ENCODE assay signal across 17 cellular contexts in the genomic region with DNA sequence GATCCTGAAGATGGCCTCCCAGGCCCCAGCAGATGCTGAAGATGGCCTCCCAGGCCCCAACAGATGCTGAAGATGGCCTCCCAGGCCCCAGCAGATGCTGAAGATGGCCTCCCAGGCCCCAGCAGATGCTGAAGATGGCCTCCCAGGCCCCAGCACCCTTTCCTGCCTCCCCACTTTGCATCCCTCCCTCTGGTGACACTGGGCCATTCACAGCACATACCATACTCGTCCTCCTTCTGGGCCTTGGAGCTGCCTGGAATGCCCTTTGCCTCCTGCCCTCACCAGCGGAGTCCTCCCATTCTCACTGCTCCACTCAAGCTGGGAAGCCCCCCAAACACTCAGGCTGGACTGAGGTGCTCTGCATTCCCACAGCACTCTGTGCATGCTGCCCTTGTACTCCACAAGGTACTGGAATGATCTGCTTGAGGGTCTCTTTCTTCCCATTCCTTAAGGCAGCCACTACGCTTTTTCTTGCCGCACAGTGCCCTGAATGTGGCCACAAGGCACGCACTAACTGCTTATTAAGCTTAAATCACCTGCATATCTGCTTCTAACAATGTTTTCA.
A peak's percentile ranks its signal among the peaks of the same experiment; 100 is the strongest.
DNase-seq lines count a peak whose midpoint lies in the region; ATAC-seq and TF ChIP-seq lines count a peak whose summit lies in the region.
"Had no signal": no experiment of that assay in that cellular context is flagged by ENCODE, and none has a peak within 500 bp of the region (broad histone marks: within the 10 kb centered on the region; RNA-seq: fewer than 3 reads in every experiment).

No MANE protein-coding gene starts in this region.

- no peak for TF ChIP-seq POLR2A in suprapubic skin (IDR thresholded peaks at IDR 0.05)

- H3K27ac Mint-ChIP-seq in dendritic cell treated with granulocyte-macrophage colony-stimulating factor and Interleukin-4, amounts not matched to agents 40 ng/mL and 50 ng/mL, for 4 days = peak overlapping the region; percentile 13
- H3K27ac Mint-ChIP-seq in neural crest cell (ENCODE audit: unreplicated experiment) = peak overlapping the region; percentile 1
- no peak overlapping the region for H3K27ac Mint-ChIP-seq in effector memory CD8-positive, alpha-beta T cell
- H3K27ac Mint-ChIP-seq: CD4-positive, alpha-beta T cell had no signal

- DNase-seq in activated effector memory CD4-positive, alpha-beta T cell treated with anti-CD3 and anti-CD28 coated beads, Interleukin-2, amount 50 U/mL, for 16 hours = peak; percentile 57
- no peak for DNase-seq in activated effector memory CD4-positive, alpha-beta T cell treated with Interleukin-2 at 50 U/mL for 16 hours
- DNase-seq in neural crest cell (ENCODE audit: low read depth, low spot score) (no peak), suprapubic skin (ENCODE audit: low spot score in 2 of 2) (peak; percentile 35 to 67), dorsolateral prefrontal cortex (no peak), SHP77 (lab: John Stamatoyannopoulos, UW) (no peak)
- no peak for DNase-seq in effector memory CD8-positive, alpha-beta T cell
- DNase-seq: AML-193; Caco-2; CD4-positive, alpha-beta T cell; GM23248; HCEC 1CT had no signal

- intact Hi-C loops in dendritic cell treated with granulocyte-macrophage colony-stimulating factor and Interleukin-4, amounts not matched to agents 40 ng/mL and 50 ng/mL, for 4 days (cut with micrococcal nuclease) = no loop called here
- intact Hi-C loops in dorsolateral prefrontal cortex (cut with DNase I) = no loop called here

- H3K36me3 Mint-ChIP-seq in dendritic cell treated with granulocyte-macrophage colony-stimulating factor and Interleukin-4, amounts not matched to agents 40 ng/mL and 50 ng/mL, for 4 days (ENCODE audit: low read depth) = no peaks in the 10 kb centered on the region
- no peaks in the 10 kb centered on the region for H3K36me3 Mint-ChIP-seq in neural crest cell (ENCODE audit: low read depth)
- H3K36me3 Mint-ChIP-seq in effector memory CD8-positive, alpha-beta T cell (ENCODE audit: insufficient read depth) = no peaks in the 10 kb centered on the region

- peaks cover 9% of the 10 kb centered on the region for H3K4me1 ChIP-seq in suprapubic skin
- H3K4me1 ChIP-seq: Caco-2 had no signal

- H3K4me1 Mint-ChIP-seq in dendritic cell treated with granulocyte-macrophage colony-stimulating factor and Interleukin-4, amounts not matched to agents 40 ng/mL and 50 ng/mL, for 4 days (ENCODE audit: low read depth) = peaks cover 5% of the 10 kb centered on the region
- H3K4me1 Mint-ChIP-seq in neural crest cell = peaks cover 33% of the 10 kb centered on the region
- no peaks in the 10 kb centered on the region for H3K4me1 Mint-ChIP-seq in effector memory CD8-positive, alpha-beta T cell (ENCODE audit: low read depth in 2 of 2)

- H3K27me3 ChIP-seq in suprapubic skin (no peaks in the 10 kb centered on the region), dorsolateral prefrontal cortex (peaks cover 0 to 4% (median 0%) of the 10 kb centered on the region in 45 donors)

- WGBS in suprapubic skin = 93% methylated on average over 5 of the region's 5 CpGs

- H3K9me3 ChIP-seq in suprapubic skin = no peaks in the 10 kb centered on the region
- H3K9me3 ChIP-seq: A549, Caco-2 had no signal

- no peaks in the 10 kb centered on the region for H3K9me3 Mint-ChIP-seq in dendritic cell treated with granulocyte-macrophage colony-stimulating factor and Interleukin-4, amounts not matched to agents 40 ng/mL and 50 ng/mL, for 4 days
- no peaks in the 10 kb centered on the region for H3K9me3 Mint-ChIP-seq in neural crest cell
- peaks cover 0 to 10% of the 10 kb centered on the region in 2 donors for H3K9me3 Mint-ChIP-seq in effector memory CD8-positive, alpha-beta T cell
- H3K9me3 Mint-ChIP-seq: CD4-positive, alpha-beta T cell had no signal

- TF ChIP-seq CTCF in neural crest cell (conservative IDR thresholded peaks at IDR 0.05) (no peak), suprapubic skin (IDR thresholded peaks at IDR 0.05) (no peak), dorsolateral prefrontal cortex (IDR thresholded peaks at IDR 0.05 in 54 of 56, conservative IDR thresholded peaks at IDR 0.05 in 2 of 56; ENCODE audit: low read depth in 1 of 56, partially characterized antibody in 56 of 56) (no peak)

- no peak overlapping the region for H3K4me3 Mint-ChIP-seq in dendritic cell treated with granulocyte-macrophage colony-stimulating factor and Interleukin-4, amounts not matched to agents 40 ng/mL and 50 ng/mL, for 4 days
- no peak overlapping the region for H3K4me3 Mint-ChIP-seq in neural crest cell
- H3K4me3 Mint-ChIP-seq in effector memory CD8-positive, alpha-beta T cell = no peak overlapping the region
- H3K4me3 Mint-ChIP-seq: CD4-positive, alpha-beta T cell had no signal

- no peak overlapping the region for H3K4me3 ChIP-seq in suprapubic skin
- H3K4me3 ChIP-seq in dorsolateral prefrontal cortex = no peak overlapping the region
- H3K4me3 ChIP-seq: A549, GM23248 had no signal

- TF ChIP-seq EP300 in suprapubic skin (IDR thresholded peaks at IDR 0.05) = no peak

- H3K27ac ChIP-seq in suprapubic skin (no peak overlapping the region), dorsolateral prefrontal cortex (no peak overlapping the region)
- H3K27ac ChIP-seq: 22Rv1, C4-2B, HL-60 had no signal

- no peak for ATAC-seq in effector memory CD8-positive, alpha-beta T cell (replicated peaks)
- ATAC-seq: A549 had no signal

- no peaks in the 10 kb centered on the region for H3K36me3 ChIP-seq in suprapubic skin

- H3K27me3 Mint-ChIP-seq in dendritic cell treated with granulocyte-macrophage colony-stimulating factor and Interleukin-4, amounts not matched to agents 40 ng/mL and 50 ng/mL, for 4 days = peaks cover 15% of the 10 kb centered on the region
- H3K27me3 Mint-ChIP-seq in neural crest cell (ENCODE audit: low read depth) = no peaks in the 10 kb centered on the region
- no peaks in the 10 kb centered on the region for H3K27me3 Mint-ChIP-seq in effector memory CD8-positive, alpha-beta T cell
- H3K27me3 Mint-ChIP-seq: CD4-positive, alpha-beta T cell had no signal

Comparison
In these comparisons a context has a peak if more than half of its experiments do, and no peak if none do; other contexts are left out.
1. DNase-seq: peak in activated effector memory CD4-positive, alpha-beta T cell treated with anti-CD3 and anti-CD28 coated beads, Interleukin-2, amount 50 U/mL, for 16 hours (single experiment) and suprapubic skin (2 of 2); none in activated effector memory CD4-positive, alpha-beta T cell treated with Interleukin-2 at 50 U/mL for 16 hours (single experiment), neural crest cell (single experiment), dorsolateral prefrontal cortex (0 of 10), effector memory CD8-positive, alpha-beta T cell (0 of 3) and SHP77 (0 of 2).
2. H3K27ac Mint-ChIP-seq: peak in dendritic cell treated with granulocyte-macrophage colony-stimulating factor and Interleukin-4, amounts not matched to agents 40 ng/mL and 50 ng/mL, for 4 days (single experiment) and neural crest cell (single experiment); none in effector memory CD8-positive, alpha-beta T cell (0 of 2).